29 cellular contexts compared by ENCODE assay signal in genomic region chr4:43136752-43137151, GRCh38.
DNase-seq lines count a peak whose midpoint lies in the region; ATAC-seq, FAIRE-seq and TF ChIP-seq lines count a peak whose summit lies in the region.
"Had no signal": no experiment of that assay in that cellular context is flagged by ENCODE, and none has a peak within 500 bp of the region (broad histone marks: within the 10 kb centered on the region; RNA-seq: fewer than 3 reads in every experiment).

No MANE protein-coding gene starts in this region.

- in situ Hi-C loops in HepG2 (cut with HindIII; ENCODE audit: extremely low pct_ligation_motif_present, low pct_unique_long_range_greater_than_20kb), result loop anchor here (25.0 kb wide), 2 partner anchors 326 to 1501 kb away; no protein-coding TSS in a partner anchor

- intact Hi-C loops in HepG2 (cut with micrococcal nuclease; ENCODE audit: unreplicated experiment), result no loop called here
- intact Hi-C loops in right lobe of liver (cut with DNase I), result no loop called here

- CTCF ChIA-PET in HepG2 (lab: Yijun Ruan, JAX; ENCODE audit: low intra/inter-chr PET ratio, low total read pairs), result no interaction called here

- H3K9me3 ChIP-seq in HepG2 (ENCODE audit: low read length), result peaks cover 20% of the 10 kb centered on the region
- no peaks in the 10 kb centered on the region for H3K9me3 ChIP-seq in right lobe of liver
- H3K9me3 ChIP-seq: A549, BE2C, BLaER1, Caco-2 had no signal

- no peak for TF ChIP-seq RAD21 in HepG2 (CRISPR knock-in tag; IDR thresholded peaks at IDR 0.05)

- TF ChIP-seq POLR2A in HepG2 (IDR thresholded peaks at IDR 0.05; ENCODE audit: insufficient read depth in 1 of 2, low read depth in 2 of 2, low read length in 2 of 2) (no peak), right lobe of liver (IDR thresholded peaks at IDR 0.05) (no peak)

- 0% methylated on average over 1 of the region's 1 CpG for WGBS in HepG2 (ENCODE audit: low lambda C conversion rate)
- 43% methylated on average over 1 of the region's 1 CpG for WGBS in right lobe of liver (ENCODE audit: insufficient coverage, low coverage, low lambda C conversion rate, missing lambda C conversion rate)

- no peak overlapping the region for H3K27ac ChIP-seq in HepG2 (ENCODE audit: extremely low read length, insufficient read depth, low read length)
- no peak overlapping the region for H3K27ac ChIP-seq in right lobe of liver
- H3K27ac ChIP-seq: 22Rv1; A549; BLaER1; BLaER1 treated with 17β-estradiol and CSF1 and Interleukin-3, amounts not matched to agents 10 nM and 100 nM; C4-2B had no signal

- H3K79me2 ChIP-seq in HepG2 (ENCODE audit: insufficient read depth, low read length), result no peaks in the 10 kb centered on the region

- H3K27me3 ChIP-seq in HepG2 (ENCODE audit: control insufficient read depth in 1 of 2, insufficient read depth in 2 of 2, low read length in 2 of 2) (no peaks in the 10 kb centered on the region), right lobe of liver (no peaks in the 10 kb centered on the region)
- H3K27me3 ChIP-seq: BE2C; BLaER1; BLaER1 treated with 17β-estradiol and CSF1 and Interleukin-3, amounts not matched to agents 10 nM and 100 nM had no signal

- H3K4me2 ChIP-seq in HepG2 (ENCODE audit: low read depth, low read length), result no peak overlapping the region
- H3K4me2 ChIP-seq: A549; BLaER1; BLaER1 treated with 17β-estradiol and CSF1 and Interleukin-3, amounts not matched to agents 10 nM and 100 nM had no signal

- no peak for DNase-seq in HepG2 (ENCODE audit: low spot score)
- no peak for DNase-seq in right lobe of liver
- DNase-seq: 8988T; ACHN; AML-193; BE2C; C1 segment of cervical spinal cord; Caco-2; Calu3; CD4-positive, alpha-beta memory T cell; CD4-positive, alpha-beta T cell; CD4-positive, CD25-positive, alpha-beta regulatory T cell; CD8-positive, alpha-beta memory T cell; CD8-positive, alpha-beta T cell; COR-L47; DMS 273 treated with DMSO at 0.1 percent for 48 hours; DMS153; DMS53; DMS79; DMS79 treated with DMSO at 0.1 percent for 48 hours; DND-41; EL had no signal

- H3K4me1 ChIP-seq in HepG2 (ENCODE audit: insufficient read depth, low read length) (no peaks in the 10 kb centered on the region), right lobe of liver (no peaks in the 10 kb centered on the region)
- H3K4me1 ChIP-seq: A549; BE2C; BLaER1; BLaER1 treated with 17β-estradiol and CSF1 and Interleukin-3, amounts not matched to agents 10 nM and 100 nM; Caco-2 had no signal

- no peaks in the 10 kb centered on the region for H3K36me3 ChIP-seq in HepG2 (replicated peaks in 1 of 2; ENCODE audit: control insufficient read depth in 1 of 2, insufficient read depth in 2 of 2, low read length in 2 of 2)
- no peaks in the 10 kb centered on the region for H3K36me3 ChIP-seq in right lobe of liver
- H3K36me3 ChIP-seq: BE2C; BLaER1; BLaER1 treated with 17β-estradiol and CSF1 and Interleukin-3, amounts not matched to agents 10 nM and 100 nM had no signal

- no peak for TF ChIP-seq CTCF in HepG2 (CRISPR knock-in tag; IDR thresholded peaks at IDR 0.05)
- no peak for TF ChIP-seq CTCF in right lobe of liver (IDR thresholded peaks at IDR 0.05)

- H4K20me1 ChIP-seq in HepG2 (ENCODE audit: insufficient read depth, low read length), result no peaks in the 10 kb centered on the region
- H4K20me1 ChIP-seq: BLaER1; BLaER1 treated with 17β-estradiol and CSF1 and Interleukin-3, amounts not matched to agents 10 nM and 100 nM had no signal

- no peak overlapping the region for H3K9ac ChIP-seq in HepG2 (ENCODE audit: insufficient read depth, low read depth, low read length)
- H3K9ac ChIP-seq: BLaER1; BLaER1 treated with 17β-estradiol and CSF1 and Interleukin-3, amounts not matched to agents 10 nM and 100 nM had no signal

- POLR2A ChIA-PET in HepG2 (lab: Yijun Ruan, JAX), result no interaction called here

- FAIRE-seq in HepG2 (lab: Jason Lieb, UNC), result no peak
- FAIRE-seq: A204.1, A549, D721Med had no signal

- BruUV-seq in HepG2 (replicated peaks; lab: Mats Ljungman, UMichigan), result no TSS peak

- no peak for ATAC-seq in HepG2
- no peak for ATAC-seq in right lobe of liver
- ATAC-seq: A549; CD8-positive, alpha-beta T cell had no signal

- H2AFZ ChIP-seq in HepG2 (ENCODE audit: low read length), result no peak overlapping the region

- H3K4me3 ChIP-seq in HepG2 (replicated peaks in 1 of 3; ENCODE audit: insufficient read depth in 1 of 3, low read depth in 2 of 3, low read length in 3 of 3) (no peak overlapping the region), right lobe of liver (no peak overlapping the region)
- H3K4me3 ChIP-seq: A549; BLaER1; BLaER1 treated with 17β-estradiol and CSF1 and Interleukin-3, amounts not matched to agents 10 nM and 100 nM had no signal

- TF ChIP-seq EP300 in HepG2 (IDR thresholded peaks at IDR 0.05; ENCODE audit: low read depth in 2 of 2, low read length in 2 of 2) (no peak), HepG2 (CRISPR knock-in tag; IDR thresholded peaks at IDR 0.05; ENCODE audit: borderline replicate concordance) (no peak)

TF ChIP-seq in HepG2, 621 proteins besides CTCF, POLR2A, EP300 and RAD21:
- TF ChIP-seq FOSL2 (CRISPR knock-in tag; IDR thresholded peaks at IDR 0.05), result no peak
- TF ChIP-seq HNRNPK (IDR thresholded peaks at IDR 0.05; ENCODE audit: low read depth, low read length, poor library complexity, severe bottlenecking), result peak; percentile 91
